Comparison of ENCODE assay signal across 37 cellular contexts in the genomic region with DNA sequence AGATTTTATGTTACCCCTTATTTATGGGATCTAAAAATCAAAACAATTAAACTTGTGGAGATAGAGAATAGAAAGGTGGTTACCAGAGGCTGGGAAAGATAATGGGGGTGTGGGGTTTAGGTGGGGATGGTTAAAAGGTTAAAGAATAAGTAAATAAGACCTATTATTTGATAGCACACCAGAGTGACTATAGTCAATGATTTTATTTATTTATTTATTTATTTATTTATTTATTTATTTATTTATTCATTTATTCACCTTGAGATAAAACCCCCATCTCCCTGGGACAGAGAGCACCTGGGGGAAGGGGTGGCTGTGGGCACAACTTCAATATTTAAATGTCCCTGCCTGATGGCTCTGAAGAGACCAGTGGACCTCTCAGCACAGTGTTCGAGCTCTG.
"Had no signal": no experiment of that assay in that cellular context is flagged by ENCODE, and none has a peak within 500 bp of the region (broad histone marks: within the 10 kb centered on the region; RNA-seq: fewer than 3 reads in every experiment).

No MANE protein-coding gene starts in this region.

- H3K36me3 Mint-ChIP-seq: activated CD8-positive, alpha-beta memory T cell treated with anti-CD3 and anti-CD28 coated beads, Interleukin-2, amount 10 ng/mL, durations not matched to agents 7 days and 5 days; activated naive CD8-positive, alpha-beta T cell; activated naive CD8-positive, alpha-beta T cell treated with anti-CD3 and anti-CD28 coated beads, Interleukin-2, amount 10 ng/mL, durations not matched to agents 7 days and 5 days; brain had no signal

- H3K4me1 ChIP-seq: ascending aorta had no signal

- H3K9me3 Mint-ChIP-seq: activated CD4-positive, alpha-beta memory T cell treated with anti-CD3 and anti-CD28 coated beads, Interleukin-2, amount 10 ng/mL, durations not matched to agents 7 days and 5 days; activated CD4-positive, alpha-beta T cell treated with anti-CD3 and anti-CD28 coated beads, Interleukin-2, amount 10 ng/mL, durations not matched to agents 7 days and 5 days; activated naive CD8-positive, alpha-beta T cell treated with anti-CD3 and anti-CD28 coated beads, Interleukin-2, amount 10 ng/mL, durations not matched to agents 7 days and 5 days; activated naive CD8-positive, alpha-beta T cell treated with anti-CD3 and anti-CD28 coated beads, Interleukin-2, amount 50 U/mL, for 24 hours; activated T-cell treated with anti-CD3 and anti-CD28 coated beads, Interleukin-2, amount 50 U/mL, for 24 hours; activated T-helper 2 cell treated with anti-CD3 and anti-CD28 coated beads, Interferon-gamma antibody, Interleukin-2, Interleukin-4, amounts not matched to agents 10 μg/mL and 5 μg/mL and 100 μg/mL, durations not matched to agents 14 hours and 24 hours and 36 hours; brain; T-helper 1 cell treated with Interleukin-12 subunit alpha and Interleukin-12 subunit beta and Interleukin-4 antibody, amounts not matched to agents 30 μg/mL and 1 μg/mL, for 36 hours; T-helper 2 cell treated with Interferon-gamma antibody and Interleukin-4, amounts not matched to agents 5 μg/mL and 100 μg/mL, for 36 hours had no signal

- FAIRE-seq: bronchial epithelial cell, colon, TTC549 had no signal

- H3K4me1 Mint-ChIP-seq: activated CD4-positive, alpha-beta memory T cell treated with anti-CD3 and anti-CD28 coated beads, Interleukin-2, amount 10 ng/mL, durations not matched to agents 7 days and 5 days; activated CD4-positive, alpha-beta T cell treated with anti-CD3 and anti-CD28 coated beads for 36 hours; activated CD4-positive, alpha-beta T cell treated with anti-CD3 and anti-CD28 coated beads, Interleukin-2, amount 10 ng/mL, durations not matched to agents 7 days and 5 days; activated CD8-positive, alpha-beta memory T cell treated with anti-CD3 and anti-CD28 coated beads, Interleukin-2, amount 10 ng/mL, durations not matched to agents 7 days and 5 days; activated naive CD8-positive, alpha-beta T cell treated with anti-CD3 and anti-CD28 coated beads, Interleukin-2, amount 10 ng/mL, durations not matched to agents 7 days and 5 days; activated naive CD8-positive, alpha-beta T cell treated with anti-CD3 and anti-CD28 coated beads, Interleukin-2, amount 50 U/mL, for 24 hours; brain had no signal

- H3K9me3 ChIP-seq: ascending aorta had no signal

- H3K27ac ChIP-seq: ascending aorta, cardiac muscle cell, VCaP had no signal

- H3K27ac Mint-ChIP-seq: activated CD4-positive, alpha-beta memory T cell treated with anti-CD3 and anti-CD28 coated beads, Interleukin-2, amount 10 ng/mL, durations not matched to agents 7 days and 5 days; activated CD4-positive, alpha-beta T cell treated with anti-CD3 and anti-CD28 coated beads for 36 hours; activated CD4-positive, alpha-beta T cell treated with anti-CD3 and anti-CD28 coated beads, Interleukin-2, amount 10 ng/mL, durations not matched to agents 7 days and 5 days; activated CD8-positive, alpha-beta memory T cell treated with anti-CD3 and anti-CD28 coated beads, Interleukin-2, amount 10 ng/mL, durations not matched to agents 7 days and 5 days; activated CD8-positive, alpha-beta T cell treated with anti-CD3 and anti-CD28 coated beads, Interleukin-2, amount 10 ng/mL, durations not matched to agents 7 days and 5 days; activated naive CD8-positive, alpha-beta T cell; activated naive CD8-positive, alpha-beta T cell treated with anti-CD3 and anti-CD28 coated beads, Interleukin-2, amount 10 ng/mL, durations not matched to agents 7 days and 5 days; activated naive CD8-positive, alpha-beta T cell treated with anti-CD3 and anti-CD28 coated beads, Interleukin-2, amount 50 U/mL, for 24 hours; activated T-cell treated with anti-CD3 and anti-CD28 coated beads, Interleukin-2, amount 50 U/mL, for 24 hours; activated T-helper 2 cell treated with anti-CD3 and anti-CD28 coated beads, Interferon-gamma antibody, Interleukin-2, Interleukin-4, amounts not matched to agents 10 μg/mL and 5 μg/mL and 100 μg/mL, durations not matched to agents 14 hours and 24 hours and 36 hours; brain; T-helper 1 cell treated with Interleukin-12 subunit alpha and Interleukin-12 subunit beta and Interleukin-4 antibody, amounts not matched to agents 30 μg/mL and 1 μg/mL, for 36 hours; T-helper 2 cell treated with Interferon-gamma antibody and Interleukin-4, amounts not matched to agents 5 μg/mL and 100 μg/mL, for 36 hours had no signal

- ATAC-seq: activated CD4-positive, alpha-beta T cell treated with anti-CD3 and anti-CD28 coated beads for 36 hours; activated CD4-positive, CD25-positive, alpha-beta regulatory T cell treated with anti-CD3 and anti-CD28 coated beads, Interleukin-2, amount 50 U/mL, for 24 hours; activated CD8-positive, alpha-beta memory T cell treated with anti-CD3 and anti-CD28 coated beads, Interleukin-2, amount 10 ng/mL, durations not matched to agents 7 days and 5 days; activated CD8-positive, alpha-beta T cell treated with anti-CD3 and anti-CD28 coated beads, Interleukin-2, amount 10 ng/mL, durations not matched to agents 7 days and 5 days; activated naive CD8-positive, alpha-beta T cell treated with anti-CD3 and anti-CD28 coated beads, Interleukin-2, amount 50 U/mL, for 24 hours had no signal

- DNase-seq: activated CD4-positive, alpha-beta memory T cell treated with anti-CD3 and anti-CD28 coated beads, Interleukin-2, amount 10 ng/mL, durations not matched to agents 7 days and 5 days; activated CD4-positive, alpha-beta T cell treated with anti-CD3 and anti-CD28 coated beads for 1 hour; activated CD4-positive, alpha-beta T cell treated with anti-CD3 and anti-CD28 coated beads for 36 hours; activated CD4-positive, alpha-beta T cell treated with anti-CD3 and anti-CD28 coated beads for 48 hours; activated CD4-positive, alpha-beta T cell treated with anti-CD3 and anti-CD28 coated beads, Interleukin-2, amount 10 ng/mL, durations not matched to agents 7 days and 5 days; activated CD4-positive, alpha-beta T cell treated with anti-CD3 and anti-CD28 coated beads, Interleukin-2, amount 50 U/mL, for 48 hours; activated CD4-positive, CD25-positive, alpha-beta regulatory T cell; activated CD8-positive, alpha-beta memory T cell treated with anti-CD3 and anti-CD28 coated beads for 24 hours; activated CD8-positive, alpha-beta memory T cell treated with anti-CD3 and anti-CD28 coated beads, Interleukin-2, amount 10 ng/mL, durations not matched to agents 7 days and 5 days; activated CD8-positive, alpha-beta memory T cell treated with anti-CD3 and anti-CD28 coated beads, Interleukin-2, amount 50 U/mL, for 48 hours; activated CD8-positive, alpha-beta T cell treated with anti-CD3 and anti-CD28 coated beads, Interleukin-2, amount 10 ng/mL, durations not matched to agents 7 days and 5 days; activated effector memory CD4-positive, alpha-beta T cell treated with Interleukin-2 at 50 U/mL for 16 hours; activated gamma-delta T cell; activated naive CD4-positive, alpha-beta T cell treated with anti-CD3 and anti-CD28 coated beads, Interleukin-2, amount 50 U/mL, for 16 hours; activated naive CD4-positive, alpha-beta T cell treated with Interleukin-2 at 50 U/mL for 16 hours; activated naive CD8-positive, alpha-beta T cell treated with anti-CD3 and anti-CD28 coated beads, Interleukin-2, amount 10 ng/mL, durations not matched to agents 7 days and 5 days; activated naive CD8-positive, alpha-beta T cell treated with anti-CD3 and anti-CD28 coated beads, Interleukin-2, amount 50 U/mL, for 24 hours; activated T-cell treated with anti-CD3 and anti-CD28 coated beads, Interleukin-2, amount 50 U/mL, for 24 hours; activated T-cell treated with anti-CD3 and anti-CD28 coated beads, Interleukin-2, amount 50 U/mL, for 48 hours; amygdala; anterior cingulate cortex; caudate nucleus; T-helper 1 cell; T-helper 2 cell; T-helper 9 cell had no signal

- H3K4me3 ChIP-seq: ascending aorta, cardiac muscle cell had no signal

- H3K4me3 Mint-ChIP-seq: activated CD4-positive, alpha-beta memory T cell treated with anti-CD3 and anti-CD28 coated beads, Interleukin-2, amount 10 ng/mL, durations not matched to agents 7 days and 5 days; activated CD4-positive, alpha-beta T cell treated with anti-CD3 and anti-CD28 coated beads for 36 hours; activated CD4-positive, alpha-beta T cell treated with anti-CD3 and anti-CD28 coated beads, Interleukin-2, amount 10 ng/mL, durations not matched to agents 7 days and 5 days; activated CD8-positive, alpha-beta memory T cell treated with anti-CD3 and anti-CD28 coated beads, Interleukin-2, amount 10 ng/mL, durations not matched to agents 7 days and 5 days; activated CD8-positive, alpha-beta T cell treated with anti-CD3 and anti-CD28 coated beads, Interleukin-2, amount 10 ng/mL, durations not matched to agents 7 days and 5 days; activated naive CD8-positive, alpha-beta T cell; activated naive CD8-positive, alpha-beta T cell treated with anti-CD3 and anti-CD28 coated beads, Interleukin-2, amount 10 ng/mL, durations not matched to agents 7 days and 5 days; activated naive CD8-positive, alpha-beta T cell treated with anti-CD3 and anti-CD28 coated beads, Interleukin-2, amount 50 U/mL, for 24 hours; activated T-cell treated with anti-CD3 and anti-CD28 coated beads, Interleukin-2, amount 50 U/mL, for 24 hours; brain; T-helper 1 cell treated with Interleukin-12 subunit alpha and Interleukin-12 subunit beta and Interleukin-4 antibody, amounts not matched to agents 30 μg/mL and 1 μg/mL, for 36 hours; T-helper 2 cell treated with Interferon-gamma antibody and Interleukin-4, amounts not matched to agents 5 μg/mL and 100 μg/mL, for 36 hours had no signal

- H3K27me3 Mint-ChIP-seq: activated CD4-positive, alpha-beta memory T cell treated with anti-CD3 and anti-CD28 coated beads, Interleukin-2, amount 10 ng/mL, durations not matched to agents 7 days and 5 days; activated CD4-positive, alpha-beta T cell treated with anti-CD3 and anti-CD28 coated beads for 36 hours; activated CD4-positive, alpha-beta T cell treated with anti-CD3 and anti-CD28 coated beads, Interleukin-2, amount 10 ng/mL, durations not matched to agents 7 days and 5 days; activated CD8-positive, alpha-beta memory T cell treated with anti-CD3 and anti-CD28 coated beads, Interleukin-2, amount 10 ng/mL, durations not matched to agents 7 days and 5 days; activated naive CD8-positive, alpha-beta T cell treated with anti-CD3 and anti-CD28 coated beads, Interleukin-2, amount 10 ng/mL, durations not matched to agents 7 days and 5 days; activated naive CD8-positive, alpha-beta T cell treated with anti-CD3 and anti-CD28 coated beads, Interleukin-2, amount 50 U/mL, for 24 hours; activated T-cell treated with anti-CD3 and anti-CD28 coated beads, Interleukin-2, amount 50 U/mL, for 24 hours; brain had no signal
